8 cellular contexts compared by ENCODE assay signal in the genomic region with DNA sequence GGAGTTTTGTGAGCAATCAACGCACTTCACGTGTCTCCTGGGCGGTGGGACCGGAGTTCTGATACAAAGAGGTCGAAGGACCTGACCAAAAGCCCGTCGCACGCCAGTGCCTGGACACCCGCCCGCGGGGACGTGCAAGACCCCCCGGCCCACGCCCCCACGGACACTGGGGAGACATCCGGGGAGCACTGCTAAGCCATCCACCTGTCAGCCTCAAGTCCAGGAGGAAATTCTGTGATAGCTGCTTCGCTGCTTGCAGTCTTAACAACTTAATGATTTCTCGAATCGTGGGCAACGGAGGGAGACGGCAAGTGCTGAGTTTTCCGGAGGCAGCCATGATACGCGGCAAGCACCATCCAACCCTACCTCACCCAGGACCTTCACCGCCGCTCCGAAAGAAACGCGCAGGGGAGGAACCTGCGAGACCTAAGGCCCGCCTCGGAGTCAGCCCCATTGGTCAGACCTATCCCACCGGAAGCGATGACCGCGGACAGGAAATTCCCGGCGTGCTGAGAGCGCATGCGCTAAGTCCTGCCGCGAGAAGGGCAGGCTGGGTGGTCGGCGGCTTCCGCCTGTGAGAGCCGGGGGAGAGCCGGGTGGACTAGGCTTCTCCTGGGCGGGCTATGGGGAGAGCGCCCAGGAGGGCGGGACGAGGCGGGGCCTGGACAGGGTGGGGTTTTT. TPM values are rescaled to one million over a fixed set of nuclear protein-coding genes. Genes with fewer than 3 reads are reported as not detected.
DNase-seq lines count a peak whose midpoint lies in the region; ATAC-seq and TF ChIP-seq lines count a peak whose summit lies in the region.

A gene (minus strand): TSS at position 393 of the 681 bp plus-strand sequence. CDS start 56 bp downstream, at position 337.

- DNase-seq in GM04503 (ENCODE audit: low read depth) (peak; percentile 88), HFF-Myc (ENCODE audit: extremely low read depth, low read depth) (peak; percentile 98), NAMALWA (ENCODE audit: low spot score) (peak; percentile 99), globus pallidus (ENCODE audit: low spot score) (peak; percentile 98), nucleus accumbens (lab: John Stamatoyannopoulos, UW) (peak; percentile 86 to 99 (median 96))

- H3K9me3 Mint-ChIP-seq in activated naive CD4-positive, alpha-beta T cell treated with anti-CD3 and anti-CD28 coated beads, Interleukin-2, amount 50 U/mL, for 24 hours = no peaks in the 10 kb centered on the region

- peaks cover 49% of the 10 kb centered on the region for H3K4me1 Mint-ChIP-seq in activated naive CD4-positive, alpha-beta T cell treated with anti-CD3 and anti-CD28 coated beads, Interleukin-2, amount 50 U/mL, for 24 hours

- no peak for TF ChIP-seq CTCF in HFF-Myc (IDR thresholded peaks at IDR 0.05; ENCODE audit: low read depth, low read length, missing control alignments)

- H3K4me3 ChIP-seq in HFF-Myc (replicated peaks; ENCODE audit: low read depth, low read length) = peak within 1 kb of the TSS; percentile 99

- peak; percentile 97 for ATAC-seq in SK-N-SH treated with all-trans-retinoic acid at 6 μM for 48 hours

- H3K27ac ChIP-seq in temporal lobe (ENCODE audit: low read depth, low read length) = peak within 1 kb of the TSS; percentile 74

- H3K36me3 Mint-ChIP-seq in activated naive CD4-positive, alpha-beta T cell treated with anti-CD3 and anti-CD28 coated beads, Interleukin-2, amount 50 U/mL, for 24 hours = peaks cover 9% of the 10 kb centered on the region

- peak within 1 kb of the TSS; percentile 92 for H3K27ac Mint-ChIP-seq in activated naive CD4-positive, alpha-beta T cell treated with anti-CD3 and anti-CD28 coated beads, Interleukin-2, amount 50 U/mL, for 24 hours

- H3K4me3 Mint-ChIP-seq in activated naive CD4-positive, alpha-beta T cell treated with anti-CD3 and anti-CD28 coated beads, Interleukin-2, amount 50 U/mL, for 24 hours = peak within 1 kb of the TSS; percentile 88

- no peaks in the 10 kb centered on the region for H3K27me3 Mint-ChIP-seq in activated naive CD4-positive, alpha-beta T cell treated with anti-CD3 and anti-CD28 coated beads, Interleukin-2, amount 50 U/mL, for 24 hours

TF ChIP-seq in SK-N-SH treated with all-trans-retinoic acid at 6 μM for 48 hours, 23 proteins besides CTCF, POLR2A, EP300 and RAD21:
- 0 out of 2 replicates have a peak, but pooled peaks have one; percentile 4 for TF ChIP-seq GLIS3 (CRISPR knock-in tag; IDR thresholded peaks at IDR 0.05)
- no peak for TF ChIP-seq BACH2 (CRISPR knock-in tag; IDR thresholded peaks at IDR 0.05; ENCODE audit: borderline replicate concordance)

RNA-seq across cellular contexts. Expression of the gene that starts here (rescaled TPM):
- total RNA-seq in temporal lobe = 14.5 TPM

Comparison
In these comparisons a context has a peak if more than half of its experiments do, and no peak if none do; other contexts are left out.
1. Peak in every context shown above with its lines: DNase-seq, ATAC-seq, H3K4me3 ChIP-seq and H3K27ac ChIP-seq.